11 cellular contexts compared by ENCODE assay signal in the genomic region with DNA sequence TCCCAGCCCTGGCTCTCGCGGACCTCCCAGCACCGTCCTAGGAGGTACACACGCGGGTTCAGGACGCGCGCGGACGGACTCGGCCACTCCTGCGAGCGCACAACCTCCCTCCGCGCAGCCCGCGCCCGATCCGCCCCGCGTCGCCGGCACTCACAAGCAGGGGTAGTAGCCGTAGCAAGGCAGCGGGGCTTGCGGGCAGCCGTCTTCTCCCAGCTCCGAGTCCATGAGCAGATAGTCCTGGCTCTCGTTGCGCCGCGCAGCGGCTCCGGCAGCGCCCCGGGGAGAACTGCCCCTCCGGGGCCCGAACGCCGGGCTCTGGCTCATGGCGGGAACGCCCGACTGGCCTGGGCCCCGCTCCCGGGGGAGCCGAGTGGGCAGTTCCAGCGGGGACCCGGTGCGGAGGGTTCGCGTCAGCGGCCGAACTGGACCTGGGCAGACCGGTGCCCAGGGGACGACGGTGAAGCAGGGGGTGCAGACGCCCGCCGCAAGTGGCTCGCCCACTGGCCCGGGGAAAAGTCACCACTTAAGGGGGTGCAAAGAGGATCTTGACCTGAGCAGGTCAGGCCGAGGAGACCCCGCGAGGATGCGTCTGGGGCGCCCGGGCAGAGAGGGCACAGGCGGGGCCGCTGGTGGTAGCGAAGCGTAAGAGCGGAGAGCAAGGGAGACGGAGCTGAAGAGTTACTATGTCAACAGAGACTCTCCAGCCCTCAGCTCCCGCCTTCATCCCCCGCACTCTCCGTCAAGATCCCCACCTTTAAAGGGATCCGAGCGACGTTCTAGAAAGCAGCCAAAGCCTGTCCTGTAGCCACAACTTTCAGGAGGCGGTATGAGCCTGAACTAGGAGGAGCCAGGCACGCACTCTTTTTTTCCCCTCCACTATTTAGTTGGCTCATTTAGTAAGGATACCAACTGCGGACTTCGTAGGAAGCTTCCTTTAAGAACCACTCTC. TPM values are rescaled to one million over a fixed set of nuclear protein-coding genes. Genes with fewer than 3 reads are reported as not detected.
DNase-seq lines count a peak whose midpoint lies in the region; ATAC-seq, FAIRE-seq and TF ChIP-seq lines count a peak whose summit lies in the region.
"Had no signal": no experiment of that assay in that cellular context is flagged by ENCODE, and none has a peak within 500 bp of the region (broad histone marks: within the 10 kb centered on the region; RNA-seq: fewer than 3 reads in every experiment).

TSS of gene TRPC6 (minus strand) at position 828 of the 949 bp plus-strand sequence. CDS start at position 324, 504 bp downstream.

- H3K27ac ChIP-seq in colonic mucosa, result peak within 1 kb of the TSS; percentile 41

- H3K36me3 ChIP-seq in colonic mucosa (no peaks in the 10 kb centered on the region), kidney epithelial cell (ENCODE audit: control insufficient read depth, insufficient read depth, low read length) (no peaks in the 10 kb centered on the region)

- no peak for TF ChIP-seq POLR2A in GM12891 (IDR thresholded peaks at IDR 0.05; ENCODE audit: low read depth, low read length)

- peaks cover 26% of the 10 kb centered on the region for H3K27me3 Mint-ChIP-seq in activated naive CD4-positive, alpha-beta T cell treated with anti-CD3 and anti-CD28 coated beads for 36 hours (ENCODE audit: low read depth)

- DNase-seq in HFF-Myc (ENCODE audit: extremely low read depth, low read depth) (no peak), colonic mucosa (no peak), kidney epithelial cell (ENCODE audit: low read depth) (no peak), GM12891 (ENCODE audit: insufficient read length, low spot score) (no peak)
- DNase-seq in stimulated activated effector memory CD8-positive, alpha-beta T cell treated with anti-CD3 and anti-CD28 coated beads, Interleukin-12 subunit alpha, Interleukin-12 subunit beta, amount 100 ng/mL, for 72 hours (ENCODE audit: low spot score in 2 of 2), result no peak
- no peak for DNase-seq in activated naive CD4-positive, alpha-beta T cell treated with anti-CD3 and anti-CD28 coated beads for 36 hours
- DNase-seq: activated CD4-positive, alpha-beta T cell treated with anti-CD3 and anti-CD28 coated beads for 48 hours; Kasumi-1 had no signal

- H3K9me3 Mint-ChIP-seq in stimulated activated effector memory CD8-positive, alpha-beta T cell treated with anti-CD3 and anti-CD28 coated beads, Interleukin-12 subunit alpha, Interleukin-12 subunit beta, amount 100 ng/mL, for 72 hours, result peaks cover 12% of the 10 kb centered on the region
- no peaks in the 10 kb centered on the region for H3K9me3 Mint-ChIP-seq in activated naive CD4-positive, alpha-beta T cell treated with anti-CD3 and anti-CD28 coated beads for 36 hours

- H3K4me3 ChIP-seq in HFF-Myc (replicated peaks; ENCODE audit: low read depth, low read length) (peak within 1 kb of the TSS; percentile 50), colonic mucosa (peak within 1 kb of the TSS; percentile 32), kidney epithelial cell (ENCODE audit: low read depth, low read length) (peak within 1 kb of the TSS; percentile 43)

- H3K27me3 ChIP-seq in colonic mucosa (peaks cover 11% of the 10 kb centered on the region), kidney epithelial cell (ENCODE audit: control insufficient read depth, insufficient read depth, low read length) (peaks cover 16% of the 10 kb centered on the region)

- H3K27ac Mint-ChIP-seq in stimulated activated effector memory CD8-positive, alpha-beta T cell treated with anti-CD3 and anti-CD28 coated beads, Interleukin-12 subunit alpha, Interleukin-12 subunit beta, amount 100 ng/mL, for 72 hours, result no peak within 1 kb of the TSS
- H3K27ac Mint-ChIP-seq in activated naive CD4-positive, alpha-beta T cell treated with anti-CD3 and anti-CD28 coated beads for 36 hours, result no peak within 1 kb of the TSS

- CTCF ChIA-PET in activated naive CD4-positive, alpha-beta T cell treated with anti-CD3 and anti-CD28 coated beads for 36 hours (lab: Charles Lee), result interaction anchor here (0.6 kb wide), 1 partner anchor 992 kb away, joined by 3 read pairs; no protein-coding TSS in a partner anchor

- TF ChIP-seq CTCF in HFF-Myc (IDR thresholded peaks at IDR 0.05; ENCODE audit: low read depth, low read length, missing control alignments) (no peak), colonic mucosa (IDR thresholded peaks at IDR 0.05) (no peak), kidney epithelial cell (IDR thresholded peaks at IDR 0.05; ENCODE audit: insufficient read depth, low read length, poor library complexity, severe bottlenecking) (no peak)

- intact Hi-C loops in colonic mucosa (cut with DNase I), result no loop called here
- intact Hi-C loops in activated naive CD4-positive, alpha-beta T cell treated with anti-CD3 and anti-CD28 coated beads for 36 hours (cut with micrococcal nuclease), result no loop called here

- no peak within 1 kb of the TSS for H3K9ac ChIP-seq in colonic mucosa (ENCODE audit: low read depth in 2 of 2, low read length in 2 of 2)

- peak; percentile 13 for ATAC-seq in stimulated activated effector memory CD8-positive, alpha-beta T cell treated with anti-CD3 and anti-CD28 coated beads, Interleukin-12 subunit alpha, Interleukin-12 subunit beta, amount 100 ng/mL, for 72 hours
- ATAC-seq in GM19328 (IDR thresholded peaks at IDR 0.05; ENCODE audit: unreplicated experiment), result no peak
- ATAC-seq in HG03378 (IDR thresholded peaks at IDR 0.05; ENCODE audit: unreplicated experiment), result no peak

- H3K9me3 ChIP-seq in colonic mucosa, result no peaks in the 10 kb centered on the region

- no peak within 1 kb of the TSS for H3K4me3 Mint-ChIP-seq in stimulated activated effector memory CD8-positive, alpha-beta T cell treated with anti-CD3 and anti-CD28 coated beads, Interleukin-12 subunit alpha, Interleukin-12 subunit beta, amount 100 ng/mL, for 72 hours
- H3K4me3 Mint-ChIP-seq in activated naive CD4-positive, alpha-beta T cell treated with anti-CD3 and anti-CD28 coated beads for 36 hours, result no peak within 1 kb of the TSS

- no peaks in the 10 kb centered on the region for H3K4me1 Mint-ChIP-seq in stimulated activated effector memory CD8-positive, alpha-beta T cell treated with anti-CD3 and anti-CD28 coated beads, Interleukin-12 subunit alpha, Interleukin-12 subunit beta, amount 100 ng/mL, for 72 hours
- H3K4me1 Mint-ChIP-seq in activated naive CD4-positive, alpha-beta T cell treated with anti-CD3 and anti-CD28 coated beads for 36 hours (ENCODE audit: low read depth), result no peaks in the 10 kb centered on the region

- FAIRE-seq in GM12891 (lab: Jason Lieb, UNC), result no peak
- FAIRE-seq: islet of Langerhans had no signal

- H3K4me1 ChIP-seq in colonic mucosa, result no peaks in the 10 kb centered on the region

- H3K36me3 Mint-ChIP-seq in stimulated activated effector memory CD8-positive, alpha-beta T cell treated with anti-CD3 and anti-CD28 coated beads, Interleukin-12 subunit alpha, Interleukin-12 subunit beta, amount 100 ng/mL, for 72 hours, result no peaks in the 10 kb centered on the region
- H3K36me3 Mint-ChIP-seq in activated naive CD4-positive, alpha-beta T cell treated with anti-CD3 and anti-CD28 coated beads for 36 hours (ENCODE audit: low read depth), result no peaks in the 10 kb centered on the region

TF ChIP-seq in GM12891, 5 proteins besides CTCF, POLR2A, EP300 and RAD21:
- TF ChIP-seq POU2F2 (IDR thresholded peaks at IDR 0.05; ENCODE audit: low read depth, low read length) (no peak), TAF1 (IDR thresholded peaks at IDR 0.05; ENCODE audit: low read depth, low read length) (no peak), POLR2AphosphoS5 (IDR thresholded peaks at IDR 0.05; ENCODE audit: low read depth, low read length) (no peak), SPI1 (IDR thresholded peaks at IDR 0.05; ENCODE audit: low read depth, low read length) (no peak), PAX5 (IDR thresholded peaks at IDR 0.05; ENCODE audit: insufficient read depth, low read length, severe bottlenecking) (no peak)

RNA-seq across cellular contexts. Expression of gene TRPC6, which starts in this region (rescaled TPM):
- total RNA-seq in colonic mucosa, result under 1 TPM; 0.37 to 0.96 TPM
- not detected in 2 replicates for total RNA-seq in kidney epithelial cell
- total RNA-seq in activated naive CD4-positive, alpha-beta T cell treated with anti-CD3 and anti-CD28 coated beads for 36 hours, result not detected
- not detected for polyA plus RNA-seq in GM12891 (2012; ENCODE audit: low read depth, missing spikeins)
